ENCODE assay signal across 35 cellular contexts in the genomic region with DNA sequence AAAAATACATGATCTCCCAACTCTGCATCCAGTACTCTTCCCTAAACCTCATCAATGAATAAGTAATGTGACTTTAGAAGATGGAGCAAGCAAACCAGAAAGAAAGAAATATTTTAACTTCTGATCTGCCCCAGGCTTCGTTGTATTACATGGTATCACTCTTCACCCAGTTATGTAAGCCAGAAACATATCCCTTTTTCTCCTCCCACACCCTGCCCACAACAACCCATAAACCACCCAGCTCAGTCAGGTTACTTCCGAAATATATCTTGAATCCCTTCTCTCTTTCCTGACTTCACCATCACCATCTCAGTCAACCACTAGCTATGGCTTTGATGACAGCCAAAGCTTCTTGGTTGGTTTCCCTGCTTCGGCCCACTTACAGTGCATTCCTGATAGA.
A peak's percentile ranks its signal among the peaks of the same experiment; 100 is the strongest.
DNase-seq lines count a peak whose midpoint lies in the region; ATAC-seq, FAIRE-seq and TF ChIP-seq lines count a peak whose summit lies in the region.
"Had no signal": no experiment of that assay in that cellular context is flagged by ENCODE, and none has a peak within 500 bp of the region (broad histone marks: within the 10 kb centered on the region; RNA-seq: fewer than 3 reads in every experiment).

No MANE protein-coding gene starts in this region.

- CTCF ChIA-PET in HEK293 (lab: Yijun Ruan, JAX), result interaction anchor here (1.3 to 1.5 kb wide), 2 partner anchors 11 to 13 kb away, joined by 3 to 6 read pairs; no protein-coding TSS in a partner anchor

- POLR2A ChIA-PET in HEK293 (lab: Yijun Ruan, JAX), result no interaction called here

- ATAC-seq in lower lobe of right lung (peak; percentile 49 to 52), upper lobe of right lung (peak; percentile 84), GM21423 (IDR thresholded peaks at IDR 0.05; ENCODE audit: unreplicated experiment) (no peak), HG03457 (IDR thresholded peaks at IDR 0.05; ENCODE audit: unreplicated experiment) (no peak)
- ATAC-seq: A549; CD8-positive, alpha-beta T cell had no signal

- DNase-seq in bronchial epithelial cell (ENCODE audit: low read depth) (no peak), lower lobe of right lung (no peak), upper lobe of right lung (no peak), NCI-H2196 treated with DMSO at 0.1 percent for 48 hours (lab: John Stamatoyannopoulos, UW; ENCODE audit: unreplicated experiment) (no peak)
- no peak for DNase-seq in stimulated activated CD4-positive, alpha-beta T cell treated with anti-CD3 and anti-CD28 coated beads, Interleukin-4, amount 100 ng/mL, for 24 hours
- DNase-seq: 8988T; ACHN; AML-193; BE2C; C1 segment of cervical spinal cord; Caco-2; Calu3; CD4-positive, alpha-beta memory T cell; CD4-positive, alpha-beta T cell; CD4-positive, CD25-positive, alpha-beta regulatory T cell; CD8-positive, alpha-beta memory T cell; CD8-positive, alpha-beta T cell; COR-L47; DMS 273 treated with DMSO at 0.1 percent for 48 hours; DMS153; DMS53; DMS79; DMS79 treated with DMSO at 0.1 percent for 48 hours; DND-41; EL had no signal

- H3K27ac ChIP-seq in HEK293 (ENCODE audit: extremely low read depth, low read depth, low read length) (no peak overlapping the region), lower lobe of right lung (no peak overlapping the region), upper lobe of right lung (no peak overlapping the region)
- H3K27ac ChIP-seq: 22Rv1; A549; BLaER1; BLaER1 treated with 17β-estradiol and CSF1 and Interleukin-3, amounts not matched to agents 10 nM and 100 nM; C4-2B had no signal

- H3K9me3 ChIP-seq in HEK293 (ENCODE audit: control insufficient read depth, insufficient read depth, low read depth, low read length) (no peaks in the 10 kb centered on the region), lower lobe of right lung (no peaks in the 10 kb centered on the region), upper lobe of right lung (no peaks in the 10 kb centered on the region)
- H3K9me3 ChIP-seq: A549, BE2C, Caco-2 had no signal

- H3K27me3 ChIP-seq in bronchial epithelial cell (ENCODE audit: control insufficient read depth, insufficient read depth, low read length) (no peaks in the 10 kb centered on the region), lower lobe of right lung (ENCODE audit: low read depth) (no peaks in the 10 kb centered on the region), upper lobe of right lung (no peaks in the 10 kb centered on the region)
- H3K27me3 ChIP-seq: BE2C; BLaER1; BLaER1 treated with 17β-estradiol and CSF1 and Interleukin-3, amounts not matched to agents 10 nM and 100 nM had no signal

- intact Hi-C loops in lower lobe of right lung (cut with DNase I) (no loop called here), upper lobe of right lung (cut with DNase I) (no loop called here)

- FAIRE-seq in bronchial epithelial cell (lab: Jason Lieb, UNC), result peak; percentile 60
- FAIRE-seq: A204.1, A549, D721Med had no signal

- TF ChIP-seq CTCF in HEK293 (tag by site-specific recombination; IDR thresholded peaks at IDR 0.05), result no peak
- no peak for TF ChIP-seq CTCF in bronchial epithelial cell (IDR thresholded peaks at IDR 0.05; ENCODE audit: insufficient read depth, low read length, severe bottlenecking)
- no peak for TF ChIP-seq CTCF in lower lobe of right lung (IDR thresholded peaks at IDR 0.05)
- no peak for TF ChIP-seq CTCF in upper lobe of right lung (IDR thresholded peaks at IDR 0.05)

- H3K36me3 ChIP-seq in HEK293 (ENCODE audit: control insufficient read depth in 2 of 2, insufficient read depth in 1 of 2, low read length in 2 of 2) (no peaks in the 10 kb centered on the region), bronchial epithelial cell (ENCODE audit: control insufficient read depth, insufficient read depth, low read length) (no peaks in the 10 kb centered on the region), lower lobe of right lung (no peaks in the 10 kb centered on the region), upper lobe of right lung (no peaks in the 10 kb centered on the region)
- H3K36me3 ChIP-seq: BE2C; BLaER1; BLaER1 treated with 17β-estradiol and CSF1 and Interleukin-3, amounts not matched to agents 10 nM and 100 nM had no signal

- H3K4me1 ChIP-seq in HEK293 (ENCODE audit: control insufficient read depth, insufficient read depth, low read length) (no peaks in the 10 kb centered on the region), lower lobe of right lung (no peaks in the 10 kb centered on the region), upper lobe of right lung (no peaks in the 10 kb centered on the region)
- H3K4me1 ChIP-seq: A549, BE2C, Caco-2 had no signal

- H3K4me3 ChIP-seq in HEK293 (ENCODE audit: low read depth, low read length) (no peak overlapping the region), bronchial epithelial cell (ENCODE audit: low read depth, low read length) (no peak overlapping the region), lower lobe of right lung (no peak overlapping the region), upper lobe of right lung (no peak overlapping the region)
- H3K4me3 ChIP-seq: A549; BLaER1; BLaER1 treated with 17β-estradiol and CSF1 and Interleukin-3, amounts not matched to agents 10 nM and 100 nM had no signal

TF ChIP-seq in HEK293, 187 proteins besides CTCF, POLR2A, EP300 and RAD21:
- no peak for TF ChIP-seq KLF16 (tag by site-specific recombination; IDR thresholded peaks at IDR 0.05)
- TF ChIP-seq ZFHX2 (tag by site-specific recombination; conservative IDR thresholded peaks at IDR 0.05), result 0 out of 2 replicates have a peak, but pooled peaks have one; percentile 18
- TF ChIP-seq ZXDB (tag by site-specific recombination; IDR thresholded peaks at IDR 0.05), result no peak
- TF ChIP-seq FEZF1 (tag by site-specific recombination; IDR thresholded peaks at IDR 0.05), result no peak
- no peak for TF ChIP-seq ZNF2 (tag by site-specific recombination; IDR thresholded peaks at IDR 0.05)
- no peak for TF ChIP-seq ZNF548 (tag by site-specific recombination; IDR thresholded peaks at IDR 0.05)
- TF ChIP-seq EGR2 (tag by site-specific recombination; IDR thresholded peaks at IDR 0.05; ENCODE audit: low read depth), result peak; percentile 18; the same call in 1 of the 2 replicates
- TF ChIP-seq ZSCAN23 (tag by site-specific recombination; IDR thresholded peaks at IDR 0.05), result no peak
- TF ChIP-seq, protein P1, sequence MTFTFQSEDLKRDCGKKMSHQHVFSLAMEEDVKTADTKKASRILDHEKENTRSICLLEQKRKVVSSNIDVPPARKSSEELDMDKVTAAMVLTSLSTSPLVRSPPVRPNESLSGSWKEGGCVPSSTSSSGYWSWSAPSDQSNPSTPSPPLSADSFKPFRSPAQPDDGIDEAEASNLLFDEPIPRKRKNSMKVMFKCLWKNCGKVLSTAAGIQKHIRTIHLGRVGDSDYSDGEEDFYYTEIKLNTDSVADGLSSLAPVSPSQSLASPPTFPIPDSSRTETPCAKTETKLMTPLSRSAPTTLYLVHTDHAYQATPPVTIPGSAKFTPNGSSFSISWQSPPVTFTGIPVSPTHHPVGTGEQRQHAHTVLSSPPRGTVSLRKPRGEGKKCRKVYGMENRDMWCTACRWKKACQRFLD (tag by site-specific recombination; IDR thresholded peaks at IDR 0.05), result no peak
TF ChIP-seq in HEK293: peak in this region for 2.

Comparison
In these comparisons a context has a peak if more than half of its experiments do, and no peak if none do; other contexts are left out.
1. ATAC-seq: peak in lower lobe of right lung (2 of 2) and upper lobe of right lung (single experiment); none in GM21423 (single experiment) and HG03457 (single experiment).